In the genomic region with DNA sequence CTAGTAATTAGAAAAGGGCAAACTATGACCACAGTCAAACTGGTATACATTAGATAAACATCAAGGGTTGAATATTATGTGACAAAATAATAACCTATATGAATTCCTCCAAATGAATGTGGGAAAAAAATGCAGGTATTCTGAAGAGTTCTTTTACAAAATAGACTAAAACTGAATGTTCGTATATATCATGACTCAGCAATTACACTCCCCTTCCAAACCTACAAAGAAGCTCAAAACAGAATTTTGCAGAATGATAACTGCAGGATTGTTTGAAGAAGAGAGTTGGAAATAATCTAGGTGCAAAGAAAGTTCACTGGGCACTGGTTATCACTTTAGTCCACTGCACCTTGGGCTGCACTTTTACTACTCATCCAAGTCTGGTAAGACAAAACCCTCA, we compare ENCODE assay signal across 24 cellular contexts.
DNase-seq lines count a peak whose midpoint lies in the region; ATAC-seq, FAIRE-seq and TF ChIP-seq lines count a peak whose summit lies in the region.
"Had no signal": no experiment of that assay in that cellular context is flagged by ENCODE, and none has a peak within 500 bp of the region (broad histone marks: within the 10 kb centered on the region; RNA-seq: fewer than 3 reads in every experiment).

No MANE protein-coding gene starts in this region.

- intact Hi-C loops in HepG2 (cut with micrococcal nuclease; ENCODE audit: unreplicated experiment) (no loop called here), right lobe of liver (cut with DNase I) (no loop called here), K562 (cut with micrococcal nuclease) (no loop called here)

- H3K27me3 ChIP-seq in HepG2 (ENCODE audit: control insufficient read depth in 1 of 2, insufficient read depth in 2 of 2, low read length in 2 of 2) (no peaks in the 10 kb centered on the region), right lobe of liver (no peaks in the 10 kb centered on the region), K562 (ENCODE audit: control insufficient read depth in 2 of 2, insufficient read depth in 2 of 2, low read length in 2 of 2) (no peaks in the 10 kb centered on the region)
- H3K27me3 ChIP-seq: BE2C, BLaER1 had no signal

- POLR2A ChIA-PET in HepG2 (lab: Yijun Ruan, JAX), result no interaction called here
- POLR2A ChIA-PET in K562 (lab: Yijun Ruan, JAX), result no interaction called here

- H3K79me2 ChIP-seq in HepG2 (ENCODE audit: insufficient read depth, low read length) (no peaks in the 10 kb centered on the region), K562 (ENCODE audit: control insufficient read depth, insufficient read depth, low read length) (no peaks in the 10 kb centered on the region)

- H2AFZ ChIP-seq in HepG2 (ENCODE audit: low read length), result no peak overlapping the region
- no peak overlapping the region for H2AFZ ChIP-seq in K562 (ENCODE audit: low read depth, low read length)

- no peak for TF ChIP-seq POLR2A in HepG2 (IDR thresholded peaks at IDR 0.05; ENCODE audit: insufficient read depth in 1 of 2, low read depth in 2 of 2, low read length in 2 of 2)
- TF ChIP-seq POLR2A in right lobe of liver (IDR thresholded peaks at IDR 0.05), result no peak
- no peak for TF ChIP-seq POLR2A in K562 (conservative IDR thresholded peaks at IDR 0.05)

- TF ChIP-seq CTCF in HepG2 (CRISPR knock-in tag; IDR thresholded peaks at IDR 0.05) (no peak), right lobe of liver (IDR thresholded peaks at IDR 0.05) (no peak), K562 (IDR thresholded peaks at IDR 0.05 in 2 of 3, conservative IDR thresholded peaks at IDR 0.05 in 1 of 3; ENCODE audit: insufficient read depth in 2 of 3, low read depth in 1 of 3, low read length in 3 of 3) (no peak)

- DNase-seq in HepG2 (ENCODE audit: low spot score), result no peak
- DNase-seq in right lobe of liver, result no peak
- no peak for DNase-seq in K562 (ENCODE audit: extremely low read depth in 1 of 4, low spot score in 3 of 4)
- no peak for DNase-seq in cerebellar nuclear complex (lab: John Stamatoyannopoulos, UW)
- DNase-seq: ACHN; BE2C; C1 segment of cervical spinal cord; CD4-positive, alpha-beta memory T cell; CD4-positive, CD25-positive, alpha-beta regulatory T cell; CD8-positive, alpha-beta memory T cell; COR-L47; DMS 273 treated with DMSO at 0.1 percent for 48 hours; DMS153; DMS53; DMS79; DND-41; EL; GDM1 had no signal

- no peaks in the 10 kb centered on the region for H3K9me1 ChIP-seq in K562 (ENCODE audit: control insufficient read depth, insufficient read depth, low read length)

- no peak overlapping the region for H3K9ac ChIP-seq in HepG2 (ENCODE audit: insufficient read depth, low read depth, low read length)
- H3K9ac ChIP-seq in K562 (ENCODE audit: insufficient read depth in 1 of 2, low read depth in 2 of 2, low read length in 2 of 2), result no peak overlapping the region
- H3K9ac ChIP-seq: BLaER1 had no signal

- no TSS peak for BruUV-seq in HepG2 (replicated peaks; lab: Mats Ljungman, UMichigan)
- BruUV-seq in K562 (replicated peaks; lab: Mats Ljungman, UMichigan), result no TSS peak

- CTCF ChIA-PET in HepG2 (lab: Yijun Ruan, JAX; ENCODE audit: low intra/inter-chr PET ratio, low total read pairs) (no interaction called here), K562 (lab: Yijun Ruan, JAX; ENCODE audit: low intra/inter-chr PET ratio) (no interaction called here)

- H3K36me3 ChIP-seq in HepG2 (replicated peaks in 1 of 2; ENCODE audit: control insufficient read depth in 1 of 2, insufficient read depth in 2 of 2, low read length in 2 of 2) (no peaks in the 10 kb centered on the region), right lobe of liver (no peaks in the 10 kb centered on the region), K562 (ENCODE audit: control insufficient read depth, insufficient read depth, low read length) (no peaks in the 10 kb centered on the region)
- H3K36me3 ChIP-seq: BE2C, BLaER1 had no signal

- FAIRE-seq in HepG2 (lab: Jason Lieb, UNC), result no peak
- FAIRE-seq in K562 (lab: Jason Lieb, UNC), result no peak
- FAIRE-seq: GM12878, GM12892, GM18507 had no signal

- no peak for ATAC-seq in HepG2
- ATAC-seq in right lobe of liver, result no peak
- ATAC-seq in K562, result no peak
- no peak for ATAC-seq in GM19452 (IDR thresholded peaks at IDR 0.05; ENCODE audit: unreplicated experiment)
- ATAC-seq: GM12878 had no signal

- in situ Hi-C loops in HepG2 (cut with HindIII; ENCODE audit: extremely low pct_ligation_motif_present, low pct_unique_long_range_greater_than_20kb), result no loop called here
- in situ Hi-C loops in K562 (cut with MboI), result no loop called here

- TF ChIP-seq RAD21 in HepG2 (CRISPR knock-in tag; IDR thresholded peaks at IDR 0.05) (no peak), K562 (CRISPR knock-in tag; conservative IDR thresholded peaks at IDR 0.05 in 1 of 2, IDR thresholded peaks at IDR 0.05 in 1 of 2) (no peak)

- H4K20me1 ChIP-seq in HepG2 (ENCODE audit: insufficient read depth, low read length) (no peaks in the 10 kb centered on the region), K562 (replicated peaks; ENCODE audit: control insufficient read depth, insufficient read depth, low read length) (no peaks in the 10 kb centered on the region)
- H4K20me1 ChIP-seq: BLaER1 had no signal

- H3K4me1 ChIP-seq in HepG2 (ENCODE audit: insufficient read depth, low read length) (no peaks in the 10 kb centered on the region), right lobe of liver (no peaks in the 10 kb centered on the region), K562 (replicated peaks in 1 of 2; ENCODE audit: control insufficient read depth in 2 of 2, insufficient read depth in 2 of 2, low read length in 2 of 2) (no peaks in the 10 kb centered on the region)
- H3K4me1 ChIP-seq: BE2C, BLaER1 had no signal

- H3K27ac ChIP-seq in HepG2 (ENCODE audit: extremely low read length, insufficient read depth, low read length), result no peak overlapping the region
- H3K27ac ChIP-seq in right lobe of liver, result no peak overlapping the region
- H3K27ac ChIP-seq in K562 (ENCODE audit: extremely low read depth, low read depth, low read length), result no peak overlapping the region
- H3K27ac ChIP-seq: 22Rv1, BLaER1 had no signal

- WGBS in HepG2 (ENCODE audit: low lambda C conversion rate), result 0% methylated on average over 1 of the region's 1 CpG
- 50% methylated on average over 1 of the region's 1 CpG for WGBS in right lobe of liver (ENCODE audit: insufficient coverage, low coverage, low lambda C conversion rate, missing lambda C conversion rate)
- WGBS in K562 (ENCODE audit: insufficient coverage, low coverage, missing lambda C conversion rate), result 0% methylated on average over 1 of the region's 1 CpG

- H3K4me2 ChIP-seq in HepG2 (ENCODE audit: low read depth, low read length), result no peak overlapping the region
- H3K4me2 ChIP-seq in K562 (ENCODE audit: insufficient read depth, low read length), result no peak overlapping the region
- H3K4me2 ChIP-seq: BLaER1 had no signal

- H3K9me3 ChIP-seq in HepG2 (ENCODE audit: low read length) (no peaks in the 10 kb centered on the region), right lobe of liver (no peaks in the 10 kb centered on the region), K562 (replicated peaks; ENCODE audit: control insufficient read depth, insufficient read depth, low read depth, low read length) (no peaks in the 10 kb centered on the region)
- H3K9me3 ChIP-seq: BE2C, BLaER1 had no signal

- H3K4me3 ChIP-seq in HepG2 (replicated peaks in 1 of 3; ENCODE audit: insufficient read depth in 1 of 3, low read depth in 2 of 3, low read length in 3 of 3), result no peak overlapping the region
- H3K4me3 ChIP-seq in right lobe of liver, result no peak overlapping the region
- H3K4me3 ChIP-seq in K562, result no peak overlapping the region
- H3K4me3 ChIP-seq: BLaER1, GM12878 had no signal

- TF ChIP-seq EP300 in HepG2 (IDR thresholded peaks at IDR 0.05; ENCODE audit: low read depth in 2 of 2, low read length in 2 of 2) (no peak), HepG2 (CRISPR knock-in tag; IDR thresholded peaks at IDR 0.05; ENCODE audit: borderline replicate concordance) (no peak), K562 (IDR thresholded peaks at IDR 0.05; ENCODE audit: low read length) (no peak)

TF ChIP-seq in HepG2, 621 proteins besides CTCF, POLR2A, EP300 and RAD21:
- TF ChIP-seq NFE2L2 (IDR thresholded peaks at IDR 0.05; ENCODE audit: low read length) (peak; percentile 81), MAFK (conservative IDR thresholded peaks at IDR 0.05 in 1 of 2, IDR thresholded peaks at IDR 0.05 in 1 of 2; ENCODE audit: low read length in 2 of 2) (peak; percentile 92 to 96), ZSCAN30 (CRISPR knock-in tag; IDR thresholded peaks at IDR 0.05) (no peak), DNMT3B (CRISPR knock-in tag; conservative IDR thresholded peaks at IDR 0.05) (no peak), MAFF (IDR thresholded peaks at IDR 0.05; ENCODE audit: low read depth, low read length) (peak; percentile 95), ZNF839 (CRISPR knock-in tag; IDR thresholded peaks at IDR 0.05; ENCODE audit: borderline replicate concordance) (no peak)

TF ChIP-seq in K562, 482 proteins besides CTCF, POLR2A, EP300 and RAD21 (continues in another document):
- TF ChIP-seq MAFG (tag; conservative IDR thresholded peaks at IDR 0.05), result peak; percentile 74
- TF ChIP-seq MAFK (IDR thresholded peaks at IDR 0.05; ENCODE audit: low read length), result peak; percentile 84
- no peak for TF ChIP-seq LEF1 (IDR thresholded peaks at IDR 0.05)
- TF ChIP-seq, protein P1, sequence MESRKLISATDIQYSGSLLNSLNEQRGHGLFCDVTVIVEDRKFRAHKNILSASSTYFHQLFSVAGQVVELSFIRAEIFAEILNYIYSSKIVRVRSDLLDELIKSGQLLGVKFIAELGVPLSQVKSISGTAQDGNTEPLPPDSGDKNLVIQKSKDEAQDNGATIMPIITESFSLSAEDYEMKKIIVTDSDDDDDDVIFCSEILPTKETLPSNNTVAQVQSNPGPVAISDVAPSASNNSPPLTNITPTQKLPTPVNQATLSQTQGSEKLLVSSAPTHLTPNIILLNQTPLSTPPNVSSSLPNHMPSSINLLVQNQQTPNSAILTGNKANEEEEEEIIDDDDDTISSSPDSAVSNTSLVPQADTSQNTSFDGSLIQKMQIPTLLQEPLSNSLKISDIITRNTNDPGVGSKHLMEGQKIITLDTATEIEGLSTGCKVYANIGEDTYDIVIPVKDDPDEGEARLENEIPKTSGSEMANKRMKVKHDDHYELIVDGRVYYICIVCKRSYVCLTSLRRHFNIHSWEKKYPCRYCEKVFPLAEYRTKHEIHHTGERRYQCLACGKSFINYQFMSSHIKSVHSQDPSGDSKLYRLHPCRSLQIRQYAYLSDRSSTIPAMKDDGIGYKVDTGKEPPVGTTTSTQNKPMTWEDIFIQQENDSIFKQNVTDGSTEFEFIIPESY (CRISPR knock-in tag; IDR thresholded peaks at IDR 0.05), result no peak
- peak; percentile 89 for TF ChIP-seq MAFF (IDR thresholded peaks at IDR 0.05; ENCODE audit: low read length)
